Comparison of ENCODE assay signal across 1 cellular context in genomic region chr18:3585656-3586509, GRCh38.
A peak's percentile ranks its signal among the peaks of the same experiment; 100 is the strongest.
TF ChIP-seq lines count a peak whose summit lies in the region.

No MANE protein-coding gene starts in this region.

TF ChIP-seq in K562, 482 proteins besides CTCF, POLR2A, EP300 and RAD21 (continued from another document and continues in another):
- TF ChIP-seq STAT6 (CRISPR knock-in tag; IDR thresholded peaks at IDR 0.05) (no peak), ARNT (IDR thresholded peaks at IDR 0.05) (no peak), NFE2 (IDR thresholded peaks at IDR 0.05; ENCODE audit: low read depth) (peak; percentile 28; the same call in 1 of the 2 replicates), FOXP1 (CRISPR knock-in tag; IDR thresholded peaks at IDR 0.05) (no peak), ZBTB11 (CRISPR knock-in tag; IDR thresholded peaks at IDR 0.05) (peak in 1 of 3 experiments; percentile 51; a peak in 1 of 6 replicates), RBM15 (IDR thresholded peaks at IDR 0.05; ENCODE audit: insufficient read depth, low read length) (no peak), LEF1 (IDR thresholded peaks at IDR 0.05) (no peak), ZKSCAN1 (IDR thresholded peaks at IDR 0.05; ENCODE audit: low read depth, low read length) (no peak), FOXA1 (IDR thresholded peaks at IDR 0.05; ENCODE audit: borderline replicate concordance) (no peak), MEIS2 (IDR thresholded peaks at IDR 0.05; ENCODE audit: partially characterized antibody) (peak; percentile 73), ZNF143 (CRISPR knock-in tag; IDR thresholded peaks at IDR 0.05) (no peak), TOE1 (IDR thresholded peaks at IDR 0.05; ENCODE audit: borderline replicate concordance) (no peak; the same call in 1 of the 2 replicates), TOE1 (CRISPR knock-in tag; IDR thresholded peaks at IDR 0.05; ENCODE audit: borderline replicate concordance, low read depth) (no peak), THAP12 (CRISPR knock-in tag; IDR thresholded peaks at IDR 0.05) (no peak), NCOA2 (IDR thresholded peaks at IDR 0.05; ENCODE audit: partially characterized antibody in 2 of 2) (no peak), BACH1 (tag; IDR thresholded peaks at IDR 0.05) (no peak), HNRNPL (IDR thresholded peaks at IDR 0.05; ENCODE audit: low read depth, low read length) (no peak), MEF2D (tag; conservative IDR thresholded peaks at IDR 0.05; ENCODE audit: low read depth) (peak; percentile 73; the same call in 1 of the 2 replicates), RHOXF2B (CRISPR knock-in tag; conservative IDR thresholded peaks at IDR 0.05) (no peak), SAFB2 (IDR thresholded peaks at IDR 0.05; ENCODE audit: borderline replicate concordance, low read depth, low read length, severe bottlenecking) (no peak), SLC30A9 (CRISPR knock-in tag; IDR thresholded peaks at IDR 0.05) (no peak), SP2 (IDR thresholded peaks at IDR 0.05; ENCODE audit: extremely low read depth, low read depth, low read length, poor library complexity, severe bottlenecking) (no peak), MYBL2 (IDR thresholded peaks at IDR 0.05; ENCODE audit: low read depth) (no peak; the same call in 1 of the 2 replicates), MYBL2 (CRISPR knock-in tag; IDR thresholded peaks at IDR 0.05; ENCODE audit: borderline replicate concordance) (no peak), ZNF740 (CRISPR knock-in tag; IDR thresholded peaks at IDR 0.05) (peak; percentile 91), ZNF740 (tag; IDR thresholded peaks at IDR 0.05) (no peak), RERE (CRISPR knock-in tag; IDR thresholded peaks at IDR 0.05; ENCODE audit: borderline replicate concordance) (no peak), KLF1 (tag; IDR thresholded peaks at IDR 0.05) (no peak), DACH1 (IDR thresholded peaks at IDR 0.05; ENCODE audit: partially characterized antibody) (no peak), CTBP1 (IDR thresholded peaks at IDR 0.05; ENCODE audit: borderline replicate concordance) (peak; percentile 96), ETV5 (CRISPR knock-in tag; IDR thresholded peaks at IDR 0.05; ENCODE audit: low read depth) (peak; percentile 47; the same call in 1 of the 2 replicates), POLR2B (IDR thresholded peaks at IDR 0.05; ENCODE audit: low read depth, partially characterized antibody) (no peak), NR2C2 (CRISPR knock-in tag; IDR thresholded peaks at IDR 0.05) (no peak), NR2C2 (tag; IDR thresholded peaks at IDR 0.05) (peak; percentile 56; the same call in 1 of the 2 replicates), HBP1 (CRISPR knock-in tag; IDR thresholded peaks at IDR 0.05) (no peak), MED1 (CRISPR knock-in tag; IDR thresholded peaks at IDR 0.05; ENCODE audit: borderline replicate concordance) (no peak), ZNF444 (CRISPR knock-in tag; IDR thresholded peaks at IDR 0.05) (no peak), ILF3 (IDR thresholded peaks at IDR 0.05; ENCODE audit: borderline replicate concordance) (no peak), REST (CRISPR knock-in tag; IDR thresholded peaks at IDR 0.05; ENCODE audit: low read depth) (no peak), MECOM (CRISPR knock-in tag; IDR thresholded peaks at IDR 0.05) (peak; percentile 32; the same call in 1 of the 2 replicates), ZNF584 (CRISPR knock-in tag; IDR thresholded peaks at IDR 0.05; ENCODE audit: low read depth) (no peak), MITF (IDR thresholded peaks at IDR 0.05) (peak; percentile 36; the same call in 1 of the 2 replicates)
